In the genomic region with DNA sequence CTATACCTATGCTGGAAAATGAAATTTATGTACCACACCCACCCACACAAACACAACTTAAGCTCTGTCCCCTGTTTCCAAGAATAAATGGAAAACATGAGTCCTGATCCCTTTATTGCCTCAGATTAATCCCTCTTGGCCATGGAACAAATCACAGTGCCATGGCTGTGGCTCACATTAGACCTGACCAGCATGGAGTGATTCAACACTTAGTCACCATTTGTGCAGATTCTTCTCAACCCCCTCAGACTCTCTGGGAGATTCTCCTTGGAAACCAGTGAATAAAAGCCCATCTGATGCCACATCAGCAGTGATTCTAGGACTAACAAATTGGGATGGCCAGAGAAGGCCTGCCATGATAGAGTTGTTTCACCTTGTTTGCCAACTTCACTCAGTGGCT, we compare ENCODE assay signal across 15 cellular contexts.
DNase-seq lines count a peak whose midpoint lies in the region; ATAC-seq and TF ChIP-seq lines count a peak whose summit lies in the region.
"Had no signal": no experiment of that assay in that cellular context is flagged by ENCODE, and none has a peak within 500 bp of the region (broad histone marks: within the 10 kb centered on the region; RNA-seq: fewer than 3 reads in every experiment).

No MANE protein-coding gene starts in this region.

- 0 out of 2 replicates have a peak, but pooled peaks have one; percentile 5 for TF ChIP-seq CTCF in Panc1 (IDR thresholded peaks at IDR 0.05)
- no peak for TF ChIP-seq CTCF in epithelial cell of esophagus (IDR thresholded peaks at IDR 0.05; ENCODE audit: insufficient read depth, low read depth, low read length, missing control alignments)
- TF ChIP-seq CTCF in osteocyte (IDR thresholded peaks at IDR 0.05) = no peak

- no peaks in the 10 kb centered on the region for H3K36me3 ChIP-seq in Panc1 (ENCODE audit: control insufficient read depth, insufficient read depth, low read length)
- H3K36me3 ChIP-seq: WERI-Rb-1 had no signal

- peak; percentile 85 for DNase-seq in Daoy (ENCODE audit: low read depth)
- no peak for DNase-seq in Panc1 (ENCODE audit: low read depth, low spot score)
- DNase-seq in epithelial cell of esophagus (ENCODE audit: low read depth) = peak; percentile 84
- DNase-seq in osteocyte (ENCODE audit: extremely low spot score, unreplicated experiment) = no peak
- no peak for DNase-seq in GF-D8 (lab: John Stamatoyannopoulos, UW)
- DNase-seq in 8988T = no peak
- DNase-seq: activated CD8-positive, alpha-beta memory T cell treated with anti-CD3 and anti-CD28 coated beads, Interleukin-2, amount 50 U/mL, for 4 hours; NCI-H146; NCI-H526 treated with DMSO at 0.1 percent for 48 hours; stimulated activated CD4-positive, alpha-beta T cell treated with anti-CD3 and anti-CD28 coated beads, Interleukin-2, amount 100 ng/mL, for 48 hours; stimulated activated naive CD4-positive, alpha-beta T cell treated with Interleukin-2 at 50 U/mL for 16 hours; WERI-Rb-1 had no signal

- CTCF ChIA-PET in Panc1 (lab: Charles Lee) = no interaction called here

- no peak overlapping the region for H3K27ac ChIP-seq in Panc1 (ENCODE audit: low read length)
- H3K27ac ChIP-seq: WERI-Rb-1 had no signal

- BruUV-seq in Panc1 (replicated peaks; lab: Mats Ljungman, UMichigan) = no TSS peak

- H3K4me3 Mint-ChIP-seq in osteocyte (ENCODE audit: unreplicated experiment) = no peak overlapping the region

- H3K9me3 ChIP-seq in Panc1 (ENCODE audit: control insufficient read depth, insufficient read depth, low read depth, low read length) = peaks cover 10% of the 10 kb centered on the region; the same call in 1 of the 2 replicates

- ATAC-seq in Panc1 (no peak), GM18868 (IDR thresholded peaks at IDR 0.05; ENCODE audit: unreplicated experiment) (no peak), HG02852 (IDR thresholded peaks at IDR 0.05; ENCODE audit: unreplicated experiment) (no peak)
- ATAC-seq: Right ventricle myocardium inferior had no signal

- POLR2A ChIA-PET in Panc1 (lab: Charles Lee) = no interaction called here

- no peaks in the 10 kb centered on the region for H3K4me1 ChIP-seq in Panc1 (ENCODE audit: control insufficient read depth, insufficient read depth, low read length)

- H3K36me3 Mint-ChIP-seq in osteocyte (ENCODE audit: unreplicated experiment) = peaks cover 8% of the 10 kb centered on the region

- no peaks in the 10 kb centered on the region for H3K27me3 Mint-ChIP-seq in osteocyte (ENCODE audit: unreplicated experiment)

- intact Hi-C loops in Panc1 (cut with micrococcal nuclease; ENCODE audit: unreplicated experiment) = no loop called here

- H3K4me1 Mint-ChIP-seq in osteocyte (ENCODE audit: unreplicated experiment) = peaks cover 59% of the 10 kb centered on the region

- in situ Hi-C loops in Panc1 (cut with HindIII; ENCODE audit: low pct_unique_long_range_greater_than_20kb, low sequenced_read_pairs) = no loop called here

- H3K27me3 ChIP-seq in Panc1 (ENCODE audit: control insufficient read depth, insufficient read depth, low read length) = no peaks in the 10 kb centered on the region

- no peak overlapping the region for H3K4me3 ChIP-seq in Panc1 (ENCODE audit: low read depth in 2 of 2, low read length in 2 of 2)
- no peak overlapping the region for H3K4me3 ChIP-seq in epithelial cell of esophagus (ENCODE audit: low read length)

- peak overlapping the region; percentile 64 for H3K27ac Mint-ChIP-seq in osteocyte (ENCODE audit: unreplicated experiment)

- H3K9me3 Mint-ChIP-seq in osteocyte (ENCODE audit: unreplicated experiment) = peaks cover 19% of the 10 kb centered on the region

Comparison
In these comparisons a context has a peak if more than half of its experiments do, and no peak if none do; other contexts are left out.
1. DNase-seq: peak in Daoy (single experiment) and epithelial cell of esophagus (single experiment); none in Panc1 (single experiment), osteocyte (single experiment), GF-D8 (single experiment) and 8988T (single experiment).